ENCODE assay signal across 19 cellular contexts in the genomic region with DNA sequence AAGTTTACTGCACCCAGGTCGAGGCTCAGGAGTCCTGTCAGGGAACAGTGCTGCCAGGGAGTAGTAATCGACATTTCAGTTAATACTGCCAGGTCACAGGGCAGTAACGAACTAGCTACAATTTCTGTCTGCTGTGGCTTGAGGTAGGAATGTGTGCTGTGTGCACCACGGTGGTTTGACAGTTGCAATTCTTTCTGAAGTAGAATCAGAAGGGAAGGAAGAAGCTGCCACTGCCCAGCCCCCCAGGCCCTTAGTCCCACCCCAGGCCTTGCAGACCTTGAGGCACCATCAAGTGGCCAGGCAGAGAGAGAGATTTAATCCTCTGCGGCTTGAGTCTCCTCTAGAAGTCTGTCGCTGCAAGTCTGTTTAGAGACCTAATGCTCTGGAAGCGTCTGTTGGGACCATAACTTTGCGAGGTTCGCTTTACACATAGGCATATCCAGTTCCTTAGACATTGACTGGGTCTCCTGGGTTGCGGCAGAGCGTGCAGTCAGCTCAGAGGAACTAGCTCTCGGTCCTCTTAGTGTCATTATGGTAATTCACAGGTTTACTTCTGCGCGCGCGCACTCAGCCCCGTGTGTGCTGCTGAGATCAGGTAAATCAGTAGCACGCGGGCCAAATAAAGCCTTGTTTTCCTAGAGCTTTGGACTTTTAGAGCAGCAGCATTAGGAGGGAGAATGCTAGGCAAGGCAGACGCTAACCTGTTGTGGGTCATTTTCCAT. TPM values are rescaled to one million over a fixed set of nuclear protein-coding genes. Genes with fewer than 3 reads are reported as not detected.
DNase-seq lines count a peak whose midpoint lies in the region; ATAC-seq and TF ChIP-seq lines count a peak whose summit lies in the region.
"Had no signal": no experiment of that assay in that cellular context is flagged by ENCODE, and none has a peak within 500 bp of the region (broad histone marks: within the 10 kb centered on the region; RNA-seq: fewer than 3 reads in every experiment).

No MANE protein-coding gene starts in this region.

- in situ Hi-C loops in KBM-7 (cut with MboI; ENCODE audit: low pct_unique_long_range_greater_than_20kb, low sequenced_read_pairs): no loop called here

- no peaks in the 10 kb centered on the region; a peak in 2 of 7 replicates for H3K36me3 Mint-ChIP-seq in H9 (ENCODE audit: insufficient read depth in 1 of 3, low read depth in 3 of 3)
- H3K36me3 Mint-ChIP-seq in neural crest cell (ENCODE audit: low read depth): peaks cover 3% of the 10 kb centered on the region
- peaks cover 5% of the 10 kb centered on the region for H3K36me3 Mint-ChIP-seq in activated CD4-positive, alpha-beta T cell treated with anti-CD3 and anti-CD28 coated beads, Interleukin-2, amount 10 ng/mL, durations not matched to agents 24 days and 14 days (ENCODE audit: low read depth)

- H3K4me2 ChIP-seq in H9 (ENCODE audit: insufficient read depth, insufficient read length, low read length): no peak overlapping the region

- no peak overlapping the region for H3K18ac ChIP-seq in H9 (ENCODE audit: insufficient read length, low read depth, low read length)

- H3K4ac ChIP-seq in H9 (ENCODE audit: low read depth, low read length): no peak overlapping the region

- no peak overlapping the region for H2BK20ac ChIP-seq in H9 (ENCODE audit: low read depth, low read length, poor library complexity, severe bottlenecking)

- H3K9me3 Mint-ChIP-seq in H9 (peaks cover 6 to 19% of the 10 kb centered on the region in 2 experiments; a peak in 4 of 5 replicates), neural crest cell (no peaks in the 10 kb centered on the region)
- peaks cover 22% of the 10 kb centered on the region for H3K9me3 Mint-ChIP-seq in activated CD4-positive, alpha-beta T cell treated with anti-CD3 and anti-CD28 coated beads, Interleukin-2, amount 10 ng/mL, durations not matched to agents 24 days and 14 days

- no peak overlapping the region for H2AK5ac ChIP-seq in H9 (ENCODE audit: insufficient read length, low read length)

- no peak overlapping the region for H2BK120ac ChIP-seq in H9 (ENCODE audit: low read depth, low read length, poor library complexity, severe bottlenecking)

- no peak overlapping the region for H3K27ac ChIP-seq in H9 (ENCODE audit: insufficient read length, low read depth, low read length)
- H3K27ac ChIP-seq: epithelial cell of prostate, prostate gland had no signal

- no peak for ATAC-seq in HG02763 (IDR thresholded peaks at IDR 0.05; ENCODE audit: unreplicated experiment)
- no peak for ATAC-seq in activated CD4-positive, CD25-positive, alpha-beta regulatory T cell treated with anti-CD3 and anti-CD28 coated beads, Interleukin-2, amount 50 U/mL, for 24 hours
- ATAC-seq: activated naive CD8-positive, alpha-beta T cell treated with anti-CD3 and anti-CD28 coated beads, Interleukin-2, amount 50 U/mL, for 24 hours; T-helper 17 cell had no signal

- H3K9ac ChIP-seq in H9 (ENCODE audit: extremely low read depth, insufficient read length, low read length): no peak overlapping the region

- H4K91ac ChIP-seq in H9 (ENCODE audit: insufficient read length, low read depth, low read length): no peak overlapping the region

- no peak overlapping the region for H3T11ph ChIP-seq in H9 (ENCODE audit: low read length)

- H3K4me1 Mint-ChIP-seq in H9: peaks cover 20 to 60% of the 10 kb centered on the region in 2 experiments
- no peaks in the 10 kb centered on the region for H3K4me1 Mint-ChIP-seq in neural crest cell
- peaks cover under 1% of the 10 kb centered on the region for H3K4me1 Mint-ChIP-seq in activated CD4-positive, alpha-beta T cell treated with anti-CD3 and anti-CD28 coated beads, Interleukin-2, amount 10 ng/mL, durations not matched to agents 24 days and 14 days

- TF ChIP-seq CTCF in H9 (conservative IDR thresholded peaks at IDR 0.05): no peak
- TF ChIP-seq CTCF in neural crest cell (conservative IDR thresholded peaks at IDR 0.05): no peak

- no peak overlapping the region for H4K8ac ChIP-seq in H9 (replicated peaks; ENCODE audit: insufficient read length, low read depth, low read length)

- H3K9me3 ChIP-seq in H9 (ENCODE audit: control insufficient read depth, low read depth, low read length): no peaks in the 10 kb centered on the region
- H3K9me3 ChIP-seq: prostate gland had no signal

- no peak overlapping the region for H2AFZ ChIP-seq in H9 (ENCODE audit: low read length)

- H3K4me3 Mint-ChIP-seq in H9: no peak overlapping the region; a peak in 1 of 5 replicates
- H3K4me3 Mint-ChIP-seq in neural crest cell: peak overlapping the region; percentile 4
- H3K4me3 Mint-ChIP-seq in activated CD4-positive, alpha-beta T cell treated with anti-CD3 and anti-CD28 coated beads, Interleukin-2, amount 10 ng/mL, durations not matched to agents 24 days and 14 days: no peak overlapping the region
- H3K4me3 Mint-ChIP-seq: activated naive CD8-positive, alpha-beta T cell treated with anti-CD3 and anti-CD28 coated beads, Interleukin-2, amount 50 U/mL, for 24 hours; activated T-cell treated with anti-CD3 and anti-CD28 coated beads, Interleukin-2, amount 50 U/mL, for 24 hours; T-helper 17 cell had no signal

- DNase-seq in H9 (peak; percentile 63), NCI-H187 (lab: John Stamatoyannopoulos, UW) (peak; percentile 93 to 95), SHP77 treated with DMSO at 0.1 percent for 48 hours (lab: John Stamatoyannopoulos, UW) (peak; percentile 74), neural crest cell (ENCODE audit: low read depth, low spot score) (no peak), KBM-7 (no peak)
- no peak for DNase-seq in activated CD4-positive, alpha-beta T cell treated with anti-CD3 and anti-CD28 coated beads, Interleukin-2, amount 10 ng/mL, durations not matched to agents 24 days and 14 days
- DNase-seq: activated CD4-positive, alpha-beta T cell treated with anti-CD3 and anti-CD28 coated beads for 4 hours; activated naive CD8-positive, alpha-beta T cell treated with anti-CD3 and anti-CD28 coated beads, Interleukin-2, amount 50 U/mL, for 24 hours; activated T-cell treated with anti-CD3 and anti-CD28 coated beads, Interleukin-2, amount 50 U/mL, for 24 hours; NCI-H446; stimulated activated CD4-positive, alpha-beta T cell treated with anti-CD3 and anti-CD28 coated beads, Interleukin-15, amount 100 ng/mL, for 24 hours; T-helper 17 cell had no signal

- H3K56ac ChIP-seq in H9 (ENCODE audit: insufficient read length, low read depth, low read length): no peak overlapping the region

- no peaks in the 10 kb centered on the region for H3K4me1 ChIP-seq in H9 (ENCODE audit: insufficient read depth, low read length)
- H3K4me1 ChIP-seq: prostate gland had no signal

- no peaks in the 10 kb centered on the region for H4K20me1 ChIP-seq in H9 (ENCODE audit: control insufficient read depth, insufficient read depth, insufficient read length)

- no peak overlapping the region for H2BK12ac ChIP-seq in H9 (ENCODE audit: insufficient read length, low read depth, low read length)

- H4K5ac ChIP-seq in H9 (ENCODE audit: insufficient read length, low read depth, low read length): no peak overlapping the region

- intact Hi-C loops in activated CD4-positive, alpha-beta T cell treated with anti-CD3 and anti-CD28 coated beads, Interleukin-2, amount 10 ng/mL, durations not matched to agents 24 days and 14 days (cut with micrococcal nuclease): no loop called here

- no peak overlapping the region for H3K23ac ChIP-seq in H9 (ENCODE audit: insufficient read length, low read depth, low read length)

- H3K14ac ChIP-seq in H9 (ENCODE audit: insufficient read depth, low read length): no peak overlapping the region

- H3K27me3 Mint-ChIP-seq in H9 (ENCODE audit: low read depth) (peaks cover 97% of the 10 kb centered on the region), neural crest cell (ENCODE audit: low read depth) (peaks cover 94% of the 10 kb centered on the region)
- H3K27me3 Mint-ChIP-seq in activated CD4-positive, alpha-beta T cell treated with anti-CD3 and anti-CD28 coated beads, Interleukin-2, amount 10 ng/mL, durations not matched to agents 24 days and 14 days: peaks cover 85% of the 10 kb centered on the region

- H2BK5ac ChIP-seq in H9 (ENCODE audit: insufficient read length, low read length): no peak overlapping the region

- no peaks in the 10 kb centered on the region for H3K79me1 ChIP-seq in H9 (ENCODE audit: insufficient read depth, low read depth, low read length, poor library complexity, severe bottlenecking)

- H3K27ac Mint-ChIP-seq in H9 (no peak overlapping the region; a peak in 1 of 7 replicates), neural crest cell (ENCODE audit: unreplicated experiment) (no peak overlapping the region)
- H3K27ac Mint-ChIP-seq in activated CD4-positive, alpha-beta T cell treated with anti-CD3 and anti-CD28 coated beads, Interleukin-2, amount 10 ng/mL, durations not matched to agents 24 days and 14 days: no peak overlapping the region
- H3K27ac Mint-ChIP-seq: activated naive CD8-positive, alpha-beta T cell treated with anti-CD3 and anti-CD28 coated beads, Interleukin-2, amount 50 U/mL, for 24 hours; activated T-cell treated with anti-CD3 and anti-CD28 coated beads, Interleukin-2, amount 50 U/mL, for 24 hours; T-helper 17 cell had no signal

- H3K23me2 ChIP-seq in H9 (ENCODE audit: insufficient read length, low read depth, low read length, poor library complexity, severe bottlenecking): no peaks in the 10 kb centered on the region

- H3K79me2 ChIP-seq in H9 (ENCODE audit: insufficient read depth, low read length): no peaks in the 10 kb centered on the region

- H3K27me3 ChIP-seq in H9 (ENCODE audit: insufficient read depth, low read length): peaks cover 91% of the 10 kb centered on the region

- no peak overlapping the region for H2BK15ac ChIP-seq in H9 (ENCODE audit: low read depth, low read length)

- no CpG with 5 or more reads among the region's 20 CpGs for WGBS in H9 (ENCODE audit: extremely low coverage, insufficient read length, low lambda C conversion rate)

RNA-seq across cellular contexts. Expression of a gene that starts 9.8 kb away (rescaled TPM):
- total RNA-seq in H9 (2021) (not detected in 2 replicates), neural crest cell (not detected in 2 replicates)
- total RNA-seq in activated CD4-positive, alpha-beta T cell treated with anti-CD3 and anti-CD28 coated beads, Interleukin-2, amount 10 ng/mL, durations not matched to agents 24 days and 14 days: not detected in 2 replicates
- total RNA-seq: chondrocyte, myocyte, prostate gland, T-helper 17 cell, urinary bladder had no signal

Comparison
In these comparisons a context has a peak if more than half of its experiments do, and no peak if none do; other contexts are left out.
1. DNase-seq: peak in H9 (single experiment), NCI-H187 (2 of 2) and SHP77 treated with DMSO at 0.1 percent for 48 hours (single experiment); none in neural crest cell (single experiment), KBM-7 (single experiment) and activated CD4-positive, alpha-beta T cell treated with anti-CD3 and anti-CD28 coated beads, Interleukin-2, amount 10 ng/mL, durations not matched to agents 24 days and 14 days (single experiment).